Comparison of ENCODE assay signal across 17 cellular contexts in genomic region chr2:42337356-42337820, GRCh38. TPM values are rescaled to one million over a fixed set of nuclear protein-coding genes. Genes with fewer than 3 reads are reported as not detected.
DNase-seq lines count a peak whose midpoint lies in the region; ATAC-seq and TF ChIP-seq lines count a peak whose summit lies in the region.
"Had no signal": no experiment of that assay in that cellular context is flagged by ENCODE, and none has a peak within 500 bp of the region (broad histone marks: within the 10 kb centered on the region; RNA-seq: fewer than 3 reads in every experiment).

No MANE protein-coding gene starts in this region.

- H3K4me2 ChIP-seq in Loucy (ENCODE audit: low read depth, low read length, poor library complexity, severe bottlenecking), result no peak overlapping the region

- no peaks in the 10 kb centered on the region for H3K79me2 ChIP-seq in Loucy (ENCODE audit: insufficient read depth, low read length)

- no peaks in the 10 kb centered on the region for H3K27me3 ChIP-seq in Loucy (ENCODE audit: insufficient read depth, low read length, poor library complexity, severe bottlenecking)

- H3K36me3 Mint-ChIP-seq in type B pancreatic cell (peaks cover 50% of the 10 kb centered on the region), mesothelial cell of epicardium (peaks cover 53% of the 10 kb centered on the region)

- peaks cover 21% of the 10 kb centered on the region; the same call in 1 of the 2 replicates for H3K36me3 ChIP-seq in Loucy (ENCODE audit: insufficient read depth, low read length)

- no peak overlapping the region for H2AFZ ChIP-seq in Loucy (ENCODE audit: low read length)
- H2AFZ ChIP-seq: GM23248 had no signal

- no peaks in the 10 kb centered on the region for H3F3A ChIP-seq in Loucy (ENCODE audit: low read depth)

- peaks cover 28% of the 10 kb centered on the region for H3K4me1 Mint-ChIP-seq in stimulated activated naive CD8-positive, alpha-beta T cell treated with anti-CD3 and anti-CD28 coated beads, Interleukin-15, amount 100 ng/mL, for 72 hours
- H3K4me1 Mint-ChIP-seq in type B pancreatic cell (ENCODE audit: unreplicated experiment) (peaks cover 24% of the 10 kb centered on the region), mesothelial cell of epicardium (peaks cover 5% of the 10 kb centered on the region)
- H3K4me1 Mint-ChIP-seq: B cell had no signal

- H3K9me2 ChIP-seq in Loucy (replicated peaks; ENCODE audit: low read depth, low read length), result no peaks in the 10 kb centered on the region

- TF ChIP-seq CTCF in Loucy (conservative IDR thresholded peaks at IDR 0.05; ENCODE audit: low read length), result peak; percentile 38
- TF ChIP-seq CTCF in choroid plexus epithelial cell (conservative IDR thresholded peaks at IDR 0.05; ENCODE audit: low read depth, low read length), result peak; percentile 36
- peak; percentile 52 for TF ChIP-seq CTCF in type B pancreatic cell (conservative IDR thresholded peaks at IDR 0.05)
- no peak for TF ChIP-seq CTCF in mesothelial cell of epicardium (IDR thresholded peaks at IDR 0.05; ENCODE audit: unreplicated experiment)

- peak; percentile 11 for ATAC-seq in stimulated activated naive CD8-positive, alpha-beta T cell treated with anti-CD3 and anti-CD28 coated beads, Interleukin-15, amount 100 ng/mL, for 72 hours
- ATAC-seq in stimulated activated naive CD8-positive, alpha-beta T cell treated with anti-CD3 and anti-CD28 coated beads, Interleukin-15, Interleukin-2, amounts not matched to agents 100 U/mL and 50 U/mL, for 24 hours, result no peak

- no peak overlapping the region for H3K9ac ChIP-seq in Loucy (ENCODE audit: low read depth, low read length, poor library complexity, severe bottlenecking)
- H3K9ac ChIP-seq: GM23248 had no signal

- no peaks in the 10 kb centered on the region for H4K20me1 ChIP-seq in Loucy (ENCODE audit: insufficient read depth, low read length, poor library complexity, severe bottlenecking)

- H3K27me3 Mint-ChIP-seq in stimulated activated naive CD8-positive, alpha-beta T cell treated with anti-CD3 and anti-CD28 coated beads, Interleukin-15, amount 100 ng/mL, for 72 hours, result no peaks in the 10 kb centered on the region
- H3K27me3 Mint-ChIP-seq in type B pancreatic cell, result no peaks in the 10 kb centered on the region
- no peaks in the 10 kb centered on the region for H3K27me3 Mint-ChIP-seq in mesothelial cell of epicardium (ENCODE audit: low read depth)
- H3K27me3 Mint-ChIP-seq: activated T-cell treated with anti-CD3 and anti-CD28 coated beads, Interleukin-2, amount 50 U/mL, for 24 hours; B cell had no signal

- peaks cover 0 to 11% of the 10 kb centered on the region in 2 donors for H3K9me3 Mint-ChIP-seq in stimulated activated naive CD8-positive, alpha-beta T cell treated with anti-CD3 and anti-CD28 coated beads, Interleukin-15, amount 100 ng/mL, for 72 hours
- H3K9me3 Mint-ChIP-seq in type B pancreatic cell (no peaks in the 10 kb centered on the region), mesothelial cell of epicardium (peaks cover 5% of the 10 kb centered on the region)
- H3K9me3 Mint-ChIP-seq: activated T-cell treated with anti-CD3 and anti-CD28 coated beads, Interleukin-2, amount 50 U/mL, for 24 hours had no signal

- H3K9me3 ChIP-seq in Loucy (ENCODE audit: insufficient read depth, low read depth, low read length), result no peaks in the 10 kb centered on the region

- H3K4me3 Mint-ChIP-seq in stimulated activated naive CD8-positive, alpha-beta T cell treated with anti-CD3 and anti-CD28 coated beads, Interleukin-15, amount 100 ng/mL, for 72 hours, result no peak overlapping the region
- H3K4me3 Mint-ChIP-seq in type B pancreatic cell (no peak overlapping the region), mesothelial cell of epicardium (no peak overlapping the region)
- H3K4me3 Mint-ChIP-seq: activated T-cell treated with anti-CD3 and anti-CD28 coated beads, Interleukin-2, amount 50 U/mL, for 24 hours; B cell had no signal

- H3K4me3 ChIP-seq in Loucy (ENCODE audit: low read length, poor library complexity, severe bottlenecking), result no peak overlapping the region
- H3K4me3 ChIP-seq in choroid plexus epithelial cell (ENCODE audit: low read depth, low read length), result no peak overlapping the region
- H3K4me3 ChIP-seq: coronary artery, GM23248 had no signal

- no peaks in the 10 kb centered on the region for H3K4me1 ChIP-seq in Loucy (ENCODE audit: insufficient read depth, low read length, poor library complexity, severe bottlenecking)

- no peak for DNase-seq in stimulated activated naive CD8-positive, alpha-beta T cell treated with anti-CD3 and anti-CD28 coated beads, Interleukin-15, amount 100 ng/mL, for 72 hours
- no peak for DNase-seq in stimulated activated naive CD8-positive, alpha-beta T cell treated with anti-CD3 and anti-CD28 coated beads, Interleukin-15, Interleukin-2, amounts not matched to agents 100 U/mL and 50 U/mL, for 24 hours
- DNase-seq in choroid plexus epithelial cell (ENCODE audit: low read depth) (no peak), type B pancreatic cell (ENCODE audit: extremely low spot score, unreplicated experiment) (no peak), mesothelial cell of epicardium (ENCODE audit: low spot score in 2 of 2, unreplicated experiment in 2 of 2) (no peak), HUDEP-2 (lab: John Stamatoyannopoulos, UW; ENCODE audit: unreplicated experiment in 76 of 76) (no peak), NCI-H1048 (lab: John Stamatoyannopoulos, UW) (no peak)
- DNase-seq: activated CD4-positive, alpha-beta T cell treated with anti-CD3 and anti-CD28 coated beads for 4 hours; activated T-cell treated with anti-CD3 and anti-CD28 coated beads, Interleukin-2, amount 50 U/mL, for 24 hours; DMS79 treated with DMSO at 0.1 percent for 48 hours; GM23248; mammary epithelial cell; NCI-H1105 treated with DMSO at 0.1 percent for 48 hours; retina had no signal

- no peak overlapping the region for H3K27ac Mint-ChIP-seq in stimulated activated naive CD8-positive, alpha-beta T cell treated with anti-CD3 and anti-CD28 coated beads, Interleukin-15, amount 100 ng/mL, for 72 hours
- H3K27ac Mint-ChIP-seq in type B pancreatic cell, result peak overlapping the region; percentile 41
- no peak overlapping the region for H3K27ac Mint-ChIP-seq in mesothelial cell of epicardium
- H3K27ac Mint-ChIP-seq: activated T-cell treated with anti-CD3 and anti-CD28 coated beads, Interleukin-2, amount 50 U/mL, for 24 hours had no signal

RNA-seq across cellular contexts. Expression of gene COX7A2L, which starts 23.6 kb away (rescaled TPM):
- total RNA-seq in type B pancreatic cell (ENCODE audit: low replicate concordance), result 93.2 and 95.5 TPM in 2 replicates
- total RNA-seq in mesothelial cell of epicardium, result 82.5 to 85.1 TPM (median 83.0 TPM) in 3 replicates
